Comparison of ENCODE assay signal across 11 cellular contexts in genomic region chr12:108573310-108573709, GRCh38. TPM values are rescaled to one million over a fixed set of nuclear protein-coding genes. Genes with fewer than 3 reads are reported as not detected.
DNase-seq lines count a peak whose midpoint lies in the region; ATAC-seq and TF ChIP-seq lines count a peak whose summit lies in the region.
"Had no signal": no experiment of that assay in that cellular context is flagged by ENCODE, and none has a peak within 500 bp of the region (broad histone marks: within the 10 kb centered on the region; RNA-seq: fewer than 3 reads in every experiment).

No MANE protein-coding gene starts in this region.

- no peaks in the 10 kb centered on the region for H3K4me1 ChIP-seq in uterus

- peak; percentile 20 for DNase-seq in activated T-cell treated with anti-CD3 and anti-CD28 coated beads, Interleukin-2, amount 50 U/mL, for 24 hours
- no peak for DNase-seq in activated T-cell treated with anti-CD3 and anti-CD28 coated beads for 4 hours
- DNase-seq in activated T-cell treated with anti-CD3 and anti-CD28 coated beads, Interleukin-2, amount 50 U/mL, for 72 hours = peak; percentile 49 to 56
- peak; percentile 29 for DNase-seq in stimulated activated CD8-positive, alpha-beta memory T cell treated with anti-CD3 and anti-CD28 coated beads, Interleukin-4, amount 100 ng/mL, for 48 hours
- no peak for DNase-seq in uterus
- DNase-seq in NCI-H1092 treated with DMSO at 0.1 percent for 48 hours (lab: John Stamatoyannopoulos, UW) = no peak
- DNase-seq in SKM-1 treated with dmso at 0.1 percent for 144 hours (lab: John Stamatoyannopoulos, UW; ENCODE audit: unreplicated experiment) = no peak
- DNase-seq: mammary epithelial cell, NCI-H2171 treated with DMSO at 0.1 percent for 48 hours had no signal

- H3K27me3 ChIP-seq in uterus = no peaks in the 10 kb centered on the region

- H3K27me3 Mint-ChIP-seq in activated T-cell treated with anti-CD3 and anti-CD28 coated beads, Interleukin-2, amount 50 U/mL, for 24 hours = no peaks in the 10 kb centered on the region
- H3K27me3 Mint-ChIP-seq in activated T-cell treated with anti-CD3 and anti-CD28 coated beads, Interleukin-2, amount 50 U/mL, for 72 hours (ENCODE audit: low read depth) = peaks cover 16% of the 10 kb centered on the region

- ATAC-seq in HG02610 (IDR thresholded peaks at IDR 0.05; ENCODE audit: unreplicated experiment) = peak; percentile 43
- ATAC-seq in activated T-cell treated with anti-CD3 and anti-CD28 coated beads, Interleukin-2, amount 50 U/mL, for 72 hours (replicated peaks in 1 of 2) = peak; percentile 73 to 74
- ATAC-seq: WTC11 had no signal

- peak overlapping the region; percentile 81 for H3K27ac Mint-ChIP-seq in activated T-cell treated with anti-CD3 and anti-CD28 coated beads, Interleukin-2, amount 50 U/mL, for 24 hours
- H3K27ac Mint-ChIP-seq in activated T-cell treated with anti-CD3 and anti-CD28 coated beads, Interleukin-2, amount 50 U/mL, for 72 hours = peak overlapping the region; percentile 51
- H3K27ac Mint-ChIP-seq: WTC11 had no signal

- no peak overlapping the region for H3K4me3 Mint-ChIP-seq in activated T-cell treated with anti-CD3 and anti-CD28 coated beads, Interleukin-2, amount 50 U/mL, for 24 hours
- H3K4me3 Mint-ChIP-seq in activated T-cell treated with anti-CD3 and anti-CD28 coated beads, Interleukin-2, amount 50 U/mL, for 72 hours = peak overlapping the region; percentile 52 to 56
- H3K4me3 Mint-ChIP-seq: WTC11 had no signal

- no peak overlapping the region for H3K27ac ChIP-seq in uterus

- intact Hi-C loops in uterus (cut with DNase I; ENCODE audit: low total_unique reads) = no loop called here

- H3K9me3 ChIP-seq in uterus = no peaks in the 10 kb centered on the region

- no peaks in the 10 kb centered on the region for H3K9me3 Mint-ChIP-seq in activated T-cell treated with anti-CD3 and anti-CD28 coated beads, Interleukin-2, amount 50 U/mL, for 24 hours
- H3K9me3 Mint-ChIP-seq in activated T-cell treated with anti-CD3 and anti-CD28 coated beads, Interleukin-2, amount 50 U/mL, for 72 hours = peaks cover 0 to 2% of the 10 kb centered on the region in 2 donors

- TF ChIP-seq POLR2A in uterus (IDR thresholded peaks at IDR 0.05) = no peak

- H3K4me3 ChIP-seq in uterus = no peak overlapping the region

- no peaks in the 10 kb centered on the region for H3K36me3 ChIP-seq in uterus

- peaks cover 72% of the 10 kb centered on the region for H3K4me1 Mint-ChIP-seq in activated T-cell treated with anti-CD3 and anti-CD28 coated beads, Interleukin-2, amount 50 U/mL, for 24 hours (ENCODE audit: low read depth)
- peaks cover 76% of the 10 kb centered on the region for H3K4me1 Mint-ChIP-seq in activated T-cell treated with anti-CD3 and anti-CD28 coated beads, Interleukin-2, amount 50 U/mL, for 72 hours (ENCODE audit: low read depth)
- H3K4me1 Mint-ChIP-seq: WTC11 had no signal

- no peak for TF ChIP-seq CTCF in uterus (IDR thresholded peaks at IDR 0.05)

- H3K36me3 Mint-ChIP-seq in activated T-cell treated with anti-CD3 and anti-CD28 coated beads, Interleukin-2, amount 50 U/mL, for 24 hours (ENCODE audit: low read depth) = peaks cover 27% of the 10 kb centered on the region
- H3K36me3 Mint-ChIP-seq in activated T-cell treated with anti-CD3 and anti-CD28 coated beads, Interleukin-2, amount 50 U/mL, for 72 hours (ENCODE audit: insufficient read depth in 2 of 2) = peaks cover 7 to 10% of the 10 kb centered on the region in 2 donors

RNA-seq across cellular contexts. Expression of gene ISCU, which starts 10.9 kb away (rescaled TPM):
- total RNA-seq in activated T-cell treated with anti-CD3 and anti-CD28 coated beads, Interleukin-2, amount 50 U/mL, for 72 hours = 100 to 1,000 TPM; 115 to 139 TPM
- total RNA-seq in uterus = 100 to 1,000 TPM in 3 of 4 donors, 10 to 100 TPM in 1; 81.3 to 226 (median 161) TPM

RNA-seq across cellular contexts. Expression of gene SART3, which starts 12.3 kb away (rescaled TPM):
- 10 to 100 TPM; 75.7 to 78.8 TPM for total RNA-seq in activated T-cell treated with anti-CD3 and anti-CD28 coated beads, Interleukin-2, amount 50 U/mL, for 72 hours
- 10 to 100 TPM; 16.2 to 86.1 (median 55.7) TPM for total RNA-seq in uterus

RNA-seq across cellular contexts. Expression of gene TMEM119, which starts 24.6 kb away (rescaled TPM):
- total RNA-seq in activated T-cell treated with anti-CD3 and anti-CD28 coated beads, Interleukin-2, amount 50 U/mL, for 72 hours = under 1 TPM; 0.65 to 0.74 TPM
- total RNA-seq in uterus = 100 to 1,000 TPM in 1 of 4 donors, 10 to 100 TPM in 2, 1 to 10 TPM in 1; 9.1 to 102 (median 12.4) TPM

RNA-seq across cellular contexts. Expression of gene FICD, which starts 58.2 kb away (rescaled TPM):
- total RNA-seq in activated T-cell treated with anti-CD3 and anti-CD28 coated beads, Interleukin-2, amount 50 U/mL, for 72 hours = 1 to 10 TPM; 4.0 to 7.7 TPM
- 10 to 100 TPM in 1 of 4 donors, 1 to 10 TPM in 3; 3.5 to 11.5 (median 4.3) TPM for total RNA-seq in uterus

Comparison
In these comparisons a context has a peak if more than half of its experiments do, and no peak if none do; other contexts are left out.
1. DNase-seq: peak in activated T-cell treated with anti-CD3 and anti-CD28 coated beads, Interleukin-2, amount 50 U/mL, for 24 hours (single experiment), activated T-cell treated with anti-CD3 and anti-CD28 coated beads, Interleukin-2, amount 50 U/mL, for 72 hours (2 of 2) and stimulated activated CD8-positive, alpha-beta memory T cell treated with anti-CD3 and anti-CD28 coated beads, Interleukin-4, amount 100 ng/mL, for 48 hours (single experiment); none in activated T-cell treated with anti-CD3 and anti-CD28 coated beads for 4 hours (single experiment), uterus (0 of 2), NCI-H1092 treated with DMSO at 0.1 percent for 48 hours (single experiment) and SKM-1 treated with dmso at 0.1 percent for 144 hours (single experiment).
2. RNA of gene TMEM119, which starts 24.6 kb away (total RNA-seq): 9.1 to 102 TPM in uterus; 0.65 to 0.74 TPM in activated T-cell treated with anti-CD3 and anti-CD28 coated beads, Interleukin-2, amount 50 U/mL, for 72 hours; every median in the first group is over 4 times any median in the second.